ENCODE assay signal across 28 cellular contexts in the genomic region with DNA sequence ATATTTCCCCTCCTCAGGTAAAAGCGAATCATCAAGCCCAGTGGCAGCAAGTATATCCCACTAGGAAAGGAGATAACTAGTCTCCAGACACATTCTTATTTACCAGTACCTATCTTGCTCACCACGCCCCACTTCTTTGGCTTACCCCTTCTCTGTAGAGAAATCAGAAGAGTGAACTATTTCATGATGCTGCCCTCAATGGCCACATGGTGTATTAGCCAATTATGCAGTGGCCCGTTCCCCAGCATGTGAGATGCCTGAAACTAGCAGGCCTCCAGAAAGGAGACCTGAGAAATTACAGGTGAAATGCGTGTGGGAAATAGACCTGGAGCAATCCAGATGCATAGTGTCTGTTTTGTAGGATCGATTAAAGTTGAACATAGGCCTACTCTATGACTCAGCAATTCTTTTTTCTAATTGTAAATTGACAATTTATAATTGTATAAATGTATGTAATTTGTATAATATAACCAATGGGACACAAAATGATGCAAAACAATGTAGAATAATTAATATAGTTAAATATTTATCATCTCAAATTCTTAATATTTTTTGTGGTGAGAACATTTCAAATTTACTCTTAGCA.
"Had no signal": no experiment of that assay in that cellular context is flagged by ENCODE, and none has a peak within 500 bp of the region (broad histone marks: within the 10 kb centered on the region; RNA-seq: fewer than 3 reads in every experiment).

No MANE protein-coding gene starts in this region.

- H3K4me3 ChIP-seq: ascending aorta, body of pancreas had no signal

- FAIRE-seq: bronchial epithelial cell, TTC549 had no signal

- H3K4me3 Mint-ChIP-seq: activated CD4-positive, alpha-beta memory T cell treated with anti-CD3 and anti-CD28 coated beads for 36 hours; activated CD4-positive, alpha-beta T cell treated with anti-CD3 and anti-CD28 coated beads, Interleukin-2, amount 10 ng/mL, durations not matched to agents 7 days and 5 days; activated naive CD8-positive, alpha-beta T cell treated with anti-CD3 and anti-CD28 coated beads, Interleukin-2, amount 50 U/mL, for 24 hours; activated T-cell treated with anti-CD3 and anti-CD28 coated beads, Interleukin-2, amount 50 U/mL, for 4 hours; central memory CD8-positive, alpha-beta T cell; T-cell had no signal

- ATAC-seq: activated naive CD4-positive, alpha-beta T cell treated with anti-CD3 and anti-CD28 coated beads, Interleukin-2, amount 50 U/mL, for 72 hours; activated naive CD8-positive, alpha-beta T cell treated with anti-CD3 and anti-CD28 coated beads, Interleukin-2, amount 50 U/mL, for 24 hours; activated T-cell treated with anti-CD3 and anti-CD28 coated beads, Interleukin-2, amount 50 U/mL, for 4 hours; body of pancreas; T-cell had no signal

- DNase-seq: activated CD4-positive, alpha-beta memory T cell treated with anti-CD3 and anti-CD28 coated beads for 36 hours; activated CD4-positive, alpha-beta T cell treated with anti-CD3 and anti-CD28 coated beads, Interleukin-2, amount 10 ng/mL, durations not matched to agents 7 days and 5 days; activated CD4-positive, CD25-positive, alpha-beta regulatory T cell; activated CD8-positive, alpha-beta memory T cell treated with anti-CD3 and anti-CD28 coated beads for 24 hours; activated effector memory CD4-positive, alpha-beta T cell treated with anti-CD3 and anti-CD28 coated beads, Interleukin-2, amount 50 U/mL, for 16 hours; activated naive CD4-positive, alpha-beta T cell treated with Interleukin-2 at 50 U/mL for 16 hours; activated naive CD8-positive, alpha-beta T cell treated with anti-CD3 and anti-CD28 coated beads, Interleukin-2, amount 50 U/mL, for 24 hours; activated T-cell treated with anti-CD3 and anti-CD28 coated beads, Interleukin-2, amount 50 U/mL, for 4 hours; amniotic stem cell; body of pancreas; NCI-H1048; NCI-H146; NCI-H187 treated with DMSO at 0.1 percent for 48 hours; NCI-H2081 treated with DMSO at 0.1 percent for 48 hours; NCI-H2171 treated with DMSO at 0.1 percent for 48 hours; NCI-H345; NCI-H510A; NCI-H526 treated with DMSO at 0.1 percent for 48 hours; NCI-H82; SIG-M5; T-cell; T-helper 2 cell; T1000 had no signal

- H3K9me3 ChIP-seq: ascending aorta, body of pancreas had no signal

- H3K36me3 Mint-ChIP-seq: activated CD4-positive, alpha-beta memory T cell treated with anti-CD3 and anti-CD28 coated beads for 36 hours; activated naive CD4-positive, alpha-beta T cell treated with anti-CD3 and anti-CD28 coated beads, Interleukin-2, amount 50 U/mL, for 72 hours; T-cell had no signal

- H3K27ac Mint-ChIP-seq: activated CD4-positive, alpha-beta memory T cell treated with anti-CD3 and anti-CD28 coated beads for 36 hours; activated CD4-positive, alpha-beta T cell treated with anti-CD3 and anti-CD28 coated beads, Interleukin-2, amount 10 ng/mL, durations not matched to agents 7 days and 5 days; activated naive CD4-positive, alpha-beta T cell treated with anti-CD3 and anti-CD28 coated beads, Interleukin-2, amount 50 U/mL, for 72 hours; activated naive CD8-positive, alpha-beta T cell treated with anti-CD3 and anti-CD28 coated beads, Interleukin-2, amount 50 U/mL, for 24 hours; T-cell had no signal

- H3K27ac ChIP-seq: ascending aorta, body of pancreas had no signal

- H3K4me1 ChIP-seq: ascending aorta had no signal

- H3K36me3 ChIP-seq: ascending aorta had no signal

- H3K4me1 Mint-ChIP-seq: activated CD4-positive, alpha-beta T cell treated with anti-CD3 and anti-CD28 coated beads, Interleukin-2, amount 10 ng/mL, durations not matched to agents 7 days and 5 days; central memory CD8-positive, alpha-beta T cell; T-cell had no signal

- H3K9me3 Mint-ChIP-seq: activated CD4-positive, alpha-beta memory T cell treated with anti-CD3 and anti-CD28 coated beads for 36 hours; activated CD4-positive, alpha-beta T cell treated with anti-CD3 and anti-CD28 coated beads, Interleukin-2, amount 10 ng/mL, durations not matched to agents 7 days and 5 days; activated naive CD4-positive, alpha-beta T cell treated with anti-CD3 and anti-CD28 coated beads, Interleukin-2, amount 50 U/mL, for 72 hours; activated naive CD8-positive, alpha-beta T cell treated with anti-CD3 and anti-CD28 coated beads, Interleukin-2, amount 50 U/mL, for 24 hours; activated T-cell treated with anti-CD3 and anti-CD28 coated beads, Interleukin-2, amount 50 U/mL, for 4 hours; central memory CD8-positive, alpha-beta T cell; T-cell had no signal

- H3K27me3 Mint-ChIP-seq: central memory CD8-positive, alpha-beta T cell; T-cell had no signal

- H3K27me3 ChIP-seq: ascending aorta, body of pancreas had no signal
